22 cellular contexts compared by ENCODE assay signal in the genomic region with DNA sequence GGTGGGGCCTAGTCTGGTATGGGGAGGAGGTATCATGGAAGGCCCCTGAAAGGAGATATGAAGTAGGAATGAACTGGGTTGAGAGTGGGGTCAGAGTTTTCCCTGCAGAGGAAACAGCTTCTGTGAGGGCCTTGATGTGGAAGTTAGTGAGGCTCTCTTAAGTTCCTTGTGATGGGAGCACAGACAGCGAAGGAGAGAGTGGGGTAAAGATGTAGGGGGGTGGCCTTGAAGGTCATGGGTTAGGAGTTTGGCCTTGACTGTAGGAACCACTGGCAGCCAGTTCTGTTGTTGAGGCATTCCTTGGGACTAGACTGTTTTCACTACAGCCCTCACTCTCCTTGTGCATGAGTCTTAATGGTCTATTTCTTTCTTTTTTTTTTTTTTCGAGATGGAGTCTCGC.
"Had no signal": no experiment of that assay in that cellular context is flagged by ENCODE, and none has a peak within 500 bp of the region (broad histone marks: within the 10 kb centered on the region; RNA-seq: fewer than 3 reads in every experiment).

No MANE protein-coding gene starts in this region.

- H3K27me3 ChIP-seq: colonic mucosa, esophagus squamous epithelium, gastrocnemius medialis, heart right ventricle, left lung had no signal

- ATAC-seq: effector memory CD8-positive, alpha-beta T cell; gastrocnemius medialis; heart right ventricle; left cardiac atrium; left lung; left ventricle myocardium superior; lower lobe of right lung had no signal

- H3K9me3 Mint-ChIP-seq: central memory CD8-positive, alpha-beta T cell; effector memory CD8-positive, alpha-beta T cell had no signal

- H3K27ac Mint-ChIP-seq: dendritic cell treated with granulocyte-macrophage colony-stimulating factor and Interleukin-4, amounts not matched to agents 40 ng/mL and 50 ng/mL, for 4 days; effector memory CD8-positive, alpha-beta T cell; immature natural killer cell had no signal

- H3K4me1 Mint-ChIP-seq: central memory CD8-positive, alpha-beta T cell; immature natural killer cell had no signal

- H3K9me3 ChIP-seq: colonic mucosa, esophagus squamous epithelium, gastrocnemius medialis had no signal

- H3K36me3 ChIP-seq: colonic mucosa, esophagus squamous epithelium, gastrocnemius medialis, heart right ventricle, left lung, lower lobe of right lung had no signal

- H3K4me1 ChIP-seq: colonic mucosa, esophagus squamous epithelium, left lung, lower lobe of right lung had no signal

- H3K4me3 ChIP-seq: colonic mucosa, esophagus squamous epithelium, gastrocnemius medialis, heart right ventricle, left lung, lower lobe of right lung had no signal

- DNase-seq: cerebellar nuclear complex; colonic mucosa; cortex of kidney; effector CD8-positive, alpha-beta T cell; effector memory CD8-positive, alpha-beta T cell; esophagus squamous epithelium; foreskin fibroblast; foreskin melanocyte; gastrocnemius medialis; glutamatergic neuron; head of caudate nucleus; heart right ventricle; hippocampal formation; immature natural killer cell; left cardiac atrium; left lung; left ventricle myocardium superior; lower lobe of right lung; mesendoderm; midbrain had no signal

- H3K27me3 Mint-ChIP-seq: central memory CD8-positive, alpha-beta T cell; dendritic cell treated with granulocyte-macrophage colony-stimulating factor and Interleukin-4, amounts not matched to agents 40 ng/mL and 50 ng/mL, for 4 days; effector memory CD8-positive, alpha-beta T cell had no signal

- H3K4me3 Mint-ChIP-seq: central memory CD8-positive, alpha-beta T cell; dendritic cell treated with granulocyte-macrophage colony-stimulating factor and Interleukin-4, amounts not matched to agents 40 ng/mL and 50 ng/mL, for 4 days; effector memory CD8-positive, alpha-beta T cell; immature natural killer cell had no signal

- H3K27ac ChIP-seq: colonic mucosa, esophagus squamous epithelium, gastrocnemius medialis, heart right ventricle, left lung, lower lobe of right lung had no signal
